In the genomic region with DNA sequence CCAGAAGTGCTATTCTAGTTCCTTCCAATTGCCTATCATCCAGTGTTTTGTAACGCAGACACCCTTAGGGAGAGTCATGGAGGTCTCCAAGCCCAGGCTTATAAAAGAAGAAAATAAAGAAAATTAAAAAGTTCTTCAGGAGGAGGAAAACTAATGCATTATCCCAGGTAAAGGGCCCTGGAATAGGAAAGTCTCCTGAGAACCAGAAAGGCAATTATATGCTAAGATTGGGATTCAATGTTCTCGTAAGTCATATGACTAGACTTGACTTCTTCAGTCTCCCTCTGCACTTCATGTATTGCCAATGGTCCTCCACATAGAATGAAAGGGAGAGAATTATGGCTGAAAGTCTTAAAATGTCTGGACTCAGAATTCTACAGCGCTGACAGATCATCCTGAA, we compare ENCODE assay signal across 26 cellular contexts.
"Had no signal": no experiment of that assay in that cellular context is flagged by ENCODE, and none has a peak within 500 bp of the region (broad histone marks: within the 10 kb centered on the region; RNA-seq: fewer than 3 reads in every experiment).

No MANE protein-coding gene starts in this region.

- H3K27ac Mint-ChIP-seq: activated CD8-positive, alpha-beta T cell treated with anti-CD3 and anti-CD28 coated beads, Interleukin-2, amount 10 ng/mL, durations not matched to agents 7 days and 5 days; activated naive CD4-positive, alpha-beta T cell treated with anti-CD3 and anti-CD28 coated beads, Interleukin-2, amount 50 U/mL, for 72 hours; activated naive CD8-positive, alpha-beta T cell treated with anti-CD3 and anti-CD28 coated beads, Interleukin-2, amount 50 U/mL, for 24 hours; T-helper 1 cell treated with Interleukin-12 subunit alpha and Interleukin-12 subunit beta and Interleukin-4 antibody, amounts not matched to agents 30 μg/mL and 1 μg/mL, for 36 hours; WTC11 had no signal

- H3K27me3 ChIP-seq: brain microvascular endothelial cell had no signal

- H3K4me3 ChIP-seq: SJSA1 had no signal

- H3K4me1 ChIP-seq: SJSA1 had no signal

- H3K4me3 Mint-ChIP-seq: activated CD8-positive, alpha-beta T cell treated with anti-CD3 and anti-CD28 coated beads, Interleukin-2, amount 10 ng/mL, durations not matched to agents 7 days and 5 days; activated naive CD8-positive, alpha-beta T cell treated with anti-CD3 and anti-CD28 coated beads, Interleukin-2, amount 50 U/mL, for 24 hours; T-helper 1 cell treated with Interleukin-12 subunit alpha and Interleukin-12 subunit beta and Interleukin-4 antibody, amounts not matched to agents 30 μg/mL and 1 μg/mL, for 36 hours; WTC11 had no signal

- H3K36me3 Mint-ChIP-seq: activated naive CD4-positive, alpha-beta T cell treated with anti-CD3 and anti-CD28 coated beads, Interleukin-2, amount 50 U/mL, for 72 hours; WTC11 had no signal

- H3K9me3 ChIP-seq: SJSA1 had no signal

- H3K36me3 ChIP-seq: brain microvascular endothelial cell, SJSA1 had no signal

- DNase-seq: activated CD4-positive, alpha-beta T cell treated with anti-CD3 and anti-CD28 coated beads for 48 hours; activated CD4-positive, alpha-beta T cell treated with anti-CD3 and anti-CD28 coated beads, Interleukin-2, amount 50 U/mL, for 4 hours; activated CD4-positive, CD25-positive, alpha-beta regulatory T cell treated with anti-CD3 and anti-CD28 coated beads, Interleukin-2, amount 50 U/mL, for 72 hours; activated CD8-positive, alpha-beta memory T cell treated with anti-CD3 and anti-CD28 coated beads, Interleukin-2, amount 50 U/mL, for 48 hours; activated CD8-positive, alpha-beta T cell treated with anti-CD3 and anti-CD28 coated beads, Interleukin-2, amount 10 ng/mL, durations not matched to agents 7 days and 5 days; activated effector memory CD4-positive, alpha-beta T cell treated with Interleukin-2 at 50 U/mL for 16 hours; activated naive CD4-positive, alpha-beta T cell treated with Interleukin-2 at 50 U/mL for 16 hours; activated naive CD8-positive, alpha-beta T cell treated with anti-CD3 and anti-CD28 coated beads, Interleukin-2, amount 50 U/mL, for 24 hours; activated T-cell treated with anti-CD3 and anti-CD28 coated beads, Interleukin-2, amount 50 U/mL, for 1 hour; amniotic stem cell; brain microvascular endothelial cell; IMR-90; Kasumi-1; KBM-7; NCI-H146; NCI-H187 treated with DMSO at 0.1 percent for 48 hours; NCI-H2081 treated with DMSO at 0.1 percent for 48 hours; NCI-H446; NCI-H524; PC-3; SHP77; SW 1271 had no signal

- H3K4me1 Mint-ChIP-seq: activated naive CD8-positive, alpha-beta T cell treated with anti-CD3 and anti-CD28 coated beads, Interleukin-2, amount 50 U/mL, for 24 hours had no signal

- H3K27ac ChIP-seq: brain microvascular endothelial cell, SJSA1 had no signal

- H3K9me3 Mint-ChIP-seq: activated naive CD4-positive, alpha-beta T cell treated with anti-CD3 and anti-CD28 coated beads, Interleukin-2, amount 50 U/mL, for 72 hours; activated naive CD8-positive, alpha-beta T cell treated with anti-CD3 and anti-CD28 coated beads, Interleukin-2, amount 50 U/mL, for 24 hours; T-helper 1 cell treated with Interleukin-12 subunit alpha and Interleukin-12 subunit beta and Interleukin-4 antibody, amounts not matched to agents 30 μg/mL and 1 μg/mL, for 36 hours had no signal

- H3K27me3 Mint-ChIP-seq: activated naive CD8-positive, alpha-beta T cell treated with anti-CD3 and anti-CD28 coated beads, Interleukin-2, amount 50 U/mL, for 24 hours had no signal
